In genomic region chr4:92307886-92308285, GRCh38 we compare ENCODE assay signal across 16 cellular contexts. TPM values are rescaled to one million over a fixed set of nuclear protein-coding genes. Genes with fewer than 3 reads are reported as not detected.
"Had no signal": no experiment of that assay in that cellular context is flagged by ENCODE, and none has a peak within 500 bp of the region (broad histone marks: within the 10 kb centered on the region; RNA-seq: fewer than 3 reads in every experiment).

No MANE protein-coding gene starts in this region.

- H3K27me3 ChIP-seq: testis had no signal

- DNase-seq: activated CD4-positive, CD25-positive, alpha-beta regulatory T cell treated with anti-CD3 and anti-CD28 coated beads, Interleukin-2, amount 50 U/mL, for 72 hours; activated naive CD4-positive, alpha-beta T cell treated with Interleukin-2 at 50 U/mL for 16 hours; activated naive CD8-positive, alpha-beta T cell treated with anti-CD3 and anti-CD28 coated beads, Interleukin-2, amount 50 U/mL, for 24 hours; activated T-cell treated with anti-CD3 and anti-CD28 coated beads for 4 hours; aorta; left ventricle myocardium inferior; natural killer cell; right lobe of liver; spleen; T-helper 9 cell; testis; upper lobe of left lung had no signal

- H3K9me3 ChIP-seq: left ventricle myocardium inferior, prostate gland, right lobe of liver, spleen, testis, upper lobe of left lung had no signal

- FAIRE-seq: bronchial epithelial cell, keratinocyte had no signal

- H3K4me1 ChIP-seq: prostate gland, testis had no signal

- ATAC-seq: activated naive CD8-positive, alpha-beta T cell treated with anti-CD3 and anti-CD28 coated beads, Interleukin-2, amount 50 U/mL, for 24 hours; natural killer cell; right lobe of liver had no signal

- H3K27ac ChIP-seq: left ventricle myocardium inferior, prostate gland, right lobe of liver, spleen, testis, upper lobe of left lung had no signal

- H3K36me3 ChIP-seq: left ventricle myocardium inferior, prostate gland, right lobe of liver, spleen, upper lobe of left lung had no signal

- H3K4me3 ChIP-seq: left ventricle myocardium inferior, prostate gland, right lobe of liver, spleen, testis, upper lobe of left lung had no signal

RNA-seq across cellular contexts. Expression of gene GRID2, which starts 4.1 kb away (rescaled TPM):
- total RNA-seq: bronchial epithelial cell, left ventricle myocardium inferior, natural killer cell, omental fat pad, right lobe of liver had no signal
- polyA plus RNA-seq: aorta, keratinocyte had no signal
